In the genomic region with DNA sequence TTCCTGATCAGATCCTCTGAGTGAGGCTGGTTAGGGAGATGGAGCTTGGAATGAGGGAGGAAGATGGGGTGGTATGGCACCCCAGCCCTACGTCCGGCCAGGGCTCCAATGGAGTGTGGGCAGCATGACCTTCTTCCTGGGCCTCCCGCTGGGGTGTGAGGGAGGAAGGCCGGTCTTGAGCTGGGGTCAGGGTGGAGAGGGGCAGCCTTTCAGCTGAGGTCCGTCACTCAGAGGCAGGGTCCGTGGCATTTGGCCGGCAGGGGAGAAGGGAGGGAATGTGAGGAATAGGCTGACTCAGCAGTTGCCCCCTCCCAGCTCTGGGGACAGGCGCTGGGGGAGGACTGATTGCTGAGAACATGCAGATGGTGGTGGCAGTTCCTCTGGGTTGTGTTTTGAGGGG, we compare ENCODE assay signal across 31 cellular contexts. TPM values are rescaled to one million over a fixed set of nuclear protein-coding genes. Genes with fewer than 3 reads are reported as not detected.
A peak's percentile ranks its signal among the peaks of the same experiment; 100 is the strongest.
DNase-seq lines count a peak whose midpoint lies in the region; ATAC-seq, FAIRE-seq and TF ChIP-seq lines count a peak whose summit lies in the region.
"Had no signal": no experiment of that assay in that cellular context is flagged by ENCODE, and none has a peak within 500 bp of the region (broad histone marks: within the 10 kb centered on the region; RNA-seq: fewer than 3 reads in every experiment).

No MANE protein-coding gene starts in this region.

- H3K9me3 ChIP-seq in K562 (replicated peaks; ENCODE audit: control insufficient read depth, insufficient read depth, low read depth, low read length) (no peaks in the 10 kb centered on the region), upper lobe of right lung (no peaks in the 10 kb centered on the region)
- H3K9me3 ChIP-seq: heart left ventricle, ovary, right atrium auricular region, tibial nerve had no signal

- H3K9me1 ChIP-seq in K562 (ENCODE audit: control insufficient read depth, insufficient read depth, low read length): peaks cover 4% of the 10 kb centered on the region

- no peaks in the 10 kb centered on the region for H3K4me1 Mint-ChIP-seq in activated CD8-positive, alpha-beta memory T cell treated with anti-CD3 and anti-CD28 coated beads, Interleukin-2, amount 10 ng/mL, durations not matched to agents 7 days and 5 days
- H3K4me1 Mint-ChIP-seq: activated CD4-positive, alpha-beta T cell treated with anti-CD3 and anti-CD28 coated beads, Interleukin-2, amount 10 ng/mL, durations not matched to agents 24 days and 14 days had no signal

- H3K79me2 ChIP-seq in K562 (ENCODE audit: control insufficient read depth, insufficient read depth, low read length): no peaks in the 10 kb centered on the region

- H3K27ac ChIP-seq in K562 (ENCODE audit: extremely low read depth, low read depth, low read length): no peak overlapping the region
- peak overlapping the region; percentile 30 for H3K27ac ChIP-seq in upper lobe of right lung
- H3K27ac ChIP-seq: heart left ventricle, ovary, right atrium auricular region had no signal

- no peaks in the 10 kb centered on the region for H4K20me1 ChIP-seq in K562 (replicated peaks; ENCODE audit: control insufficient read depth, insufficient read depth, low read length)

- H3K36me3 ChIP-seq in K562 (ENCODE audit: control insufficient read depth, insufficient read depth, low read length) (no peaks in the 10 kb centered on the region), upper lobe of right lung (no peaks in the 10 kb centered on the region)
- H3K36me3 ChIP-seq: heart left ventricle, ovary, right atrium auricular region, tibial nerve had no signal

- peak overlapping the region; percentile 61; the same call in 1 of the 2 replicates for H2AFZ ChIP-seq in K562 (ENCODE audit: low read depth, low read length)

- H3K27me3 Mint-ChIP-seq in activated CD8-positive, alpha-beta memory T cell treated with anti-CD3 and anti-CD28 coated beads, Interleukin-2, amount 10 ng/mL, durations not matched to agents 7 days and 5 days: peaks cover 22% of the 10 kb centered on the region

- POLR2A ChIA-PET in K562 (lab: Yijun Ruan, JAX): interaction anchor here (0.5 to 2.7 kb wide), 14 partner anchors 8 to 331 kb away, joined by 3 to 12 read pairs (median 5); partner anchors contain the start of genes GTPBP2 and VEGFA

- TF ChIP-seq POLR2A in K562 (conservative IDR thresholded peaks at IDR 0.05): no peak

- H3K9me3 Mint-ChIP-seq in activated CD8-positive, alpha-beta memory T cell treated with anti-CD3 and anti-CD28 coated beads, Interleukin-2, amount 10 ng/mL, durations not matched to agents 7 days and 5 days (ENCODE audit: low read depth): no peaks in the 10 kb centered on the region
- H3K9me3 Mint-ChIP-seq: activated CD4-positive, alpha-beta T cell treated with anti-CD3 and anti-CD28 coated beads, Interleukin-2, amount 10 ng/mL, durations not matched to agents 24 days and 14 days; activated T-helper 1 cell treated with anti-CD3 and anti-CD28 coated beads, Interleukin-12 subunit alpha, Interleukin-12 subunit beta, Interleukin-2, Interleukin-4 antibody, amounts not matched to agents 30 ng/mL and 10 ng/mL and 1 ng/mL, durations not matched to agents 14 hours and 24 hours and 36 hours; CD8-positive, alpha-beta T cell; mesothelial cell of epicardium; naive thymus-derived CD4-positive, alpha-beta T cell had no signal

- CTCF ChIA-PET in activated CD8-positive, alpha-beta memory T cell treated with anti-CD3 and anti-CD28 coated beads, Interleukin-2, amount 10 ng/mL, durations not matched to agents 7 days and 5 days (lab: Charles Lee): interaction anchor here (1.0 to 1.2 kb wide), 3 partner anchors 9 to 29 kb away, joined by 3 to 4 read pairs (median 4); partner anchors contain the start of gene VEGFA
- CTCF ChIA-PET in K562 (lab: Yijun Ruan, JAX; ENCODE audit: low intra/inter-chr PET ratio): no interaction called here

- H3K27ac Mint-ChIP-seq in activated CD8-positive, alpha-beta memory T cell treated with anti-CD3 and anti-CD28 coated beads, Interleukin-2, amount 10 ng/mL, durations not matched to agents 7 days and 5 days: no peak overlapping the region
- H3K27ac Mint-ChIP-seq: activated CD4-positive, alpha-beta T cell treated with anti-CD3 and anti-CD28 coated beads, Interleukin-2, amount 10 ng/mL, durations not matched to agents 24 days and 14 days; activated T-helper 1 cell treated with anti-CD3 and anti-CD28 coated beads, Interleukin-12 subunit alpha, Interleukin-12 subunit beta, Interleukin-2, Interleukin-4 antibody, amounts not matched to agents 30 ng/mL and 10 ng/mL and 1 ng/mL, durations not matched to agents 14 hours and 24 hours and 36 hours; CD8-positive, alpha-beta T cell; mesothelial cell of epicardium; naive thymus-derived CD4-positive, alpha-beta T cell; T-helper 17 cell had no signal

- H3K4me3 ChIP-seq in K562: no peak overlapping the region
- H3K4me3 ChIP-seq in upper lobe of right lung: no peak overlapping the region
- H3K4me3 ChIP-seq: heart left ventricle, ovary, right atrium auricular region, tibial nerve had no signal

- intact Hi-C loops in K562 (cut with micrococcal nuclease) (no loop called here), upper lobe of right lung (cut with DNase I) (no loop called here)

- H3K9ac ChIP-seq in K562 (ENCODE audit: insufficient read depth in 1 of 2, low read depth in 2 of 2, low read length in 2 of 2): peak overlapping the region in 1 of 2 experiments; percentile 46; a peak in 2 of 4 replicates

- no peak for TF ChIP-seq CTCF in K562 (IDR thresholded peaks at IDR 0.05 in 2 of 3, conservative IDR thresholded peaks at IDR 0.05 in 1 of 3; ENCODE audit: insufficient read depth in 2 of 3, low read depth in 1 of 3, low read length in 3 of 3)
- no peak for TF ChIP-seq CTCF in upper lobe of right lung (IDR thresholded peaks at IDR 0.05)

- no peak overlapping the region for H3K4me3 Mint-ChIP-seq in activated CD8-positive, alpha-beta memory T cell treated with anti-CD3 and anti-CD28 coated beads, Interleukin-2, amount 10 ng/mL, durations not matched to agents 7 days and 5 days
- H3K4me3 Mint-ChIP-seq: activated CD4-positive, alpha-beta T cell treated with anti-CD3 and anti-CD28 coated beads, Interleukin-2, amount 10 ng/mL, durations not matched to agents 24 days and 14 days; activated T-helper 1 cell treated with anti-CD3 and anti-CD28 coated beads, Interleukin-12 subunit alpha, Interleukin-12 subunit beta, Interleukin-2, Interleukin-4 antibody, amounts not matched to agents 30 ng/mL and 10 ng/mL and 1 ng/mL, durations not matched to agents 14 hours and 24 hours and 36 hours; CD8-positive, alpha-beta T cell; mesothelial cell of epicardium; naive thymus-derived CD4-positive, alpha-beta T cell; T-helper 17 cell had no signal

- no TSS peak for BruUV-seq in K562 (replicated peaks; lab: Mats Ljungman, UMichigan)

- in situ Hi-C loops in K562 (cut with MboI): no loop called here

- peaks cover 14 to 20% of the 10 kb centered on the region in 2 experiments; a peak in 4 of 5 replicates for H3K4me1 ChIP-seq in K562 (replicated peaks in 1 of 2; ENCODE audit: control insufficient read depth in 2 of 2, insufficient read depth in 2 of 2, low read length in 2 of 2)
- no peaks in the 10 kb centered on the region for H3K4me1 ChIP-seq in upper lobe of right lung
- H3K4me1 ChIP-seq: heart left ventricle, right atrium auricular region had no signal

- no peak for FAIRE-seq in K562 (lab: Jason Lieb, UNC)
- FAIRE-seq: GM18507, H54 had no signal

- no peak for ATAC-seq in activated CD8-positive, alpha-beta memory T cell treated with anti-CD3 and anti-CD28 coated beads, Interleukin-2, amount 10 ng/mL, durations not matched to agents 7 days and 5 days
- ATAC-seq in K562 (peak; percentile 12; the same call in 2 of the 3 replicates), upper lobe of right lung (no peak), HG02588 (IDR thresholded peaks at IDR 0.05; ENCODE audit: unreplicated experiment) (no peak)
- ATAC-seq: CD8-positive, alpha-beta T cell; heart left ventricle; left cardiac atrium; naive thymus-derived CD4-positive, alpha-beta T cell; stimulated activated naive CD8-positive, alpha-beta T cell treated with anti-CD3 and anti-CD28 coated beads, Interleukin-15, Interleukin-2, amounts not matched to agents 100 U/mL and 50 U/mL, for 24 hours; T-helper 17 cell had no signal

- WGBS in K562 (ENCODE audit: insufficient coverage, low coverage, missing lambda C conversion rate): 41% methylated on average over 8 of the region's 8 CpGs

- no peaks in the 10 kb centered on the region; a peak in 1 of 5 replicates for H3K27me3 ChIP-seq in K562 (ENCODE audit: control insufficient read depth in 2 of 2, insufficient read depth in 2 of 2, low read length in 2 of 2)
- H3K27me3 ChIP-seq in upper lobe of right lung: no peaks in the 10 kb centered on the region
- H3K27me3 ChIP-seq: heart left ventricle, ovary, right atrium auricular region, tibial nerve had no signal

- peak; percentile 36 for DNase-seq in activated CD8-positive, alpha-beta memory T cell treated with anti-CD3 and anti-CD28 coated beads, Interleukin-2, amount 50 U/mL, for 48 hours
- no peak for DNase-seq in activated CD8-positive, alpha-beta memory T cell treated with anti-CD3 and anti-CD28 coated beads, Interleukin-2, amount 10 ng/mL, durations not matched to agents 7 days and 5 days
- DNase-seq in K562 (ENCODE audit: extremely low read depth in 1 of 4, low spot score in 3 of 4) (peak in 3 of 4 experiments; percentile 43 to 60 (median 55)), mesenteric fat pad (ENCODE audit: low spot score) (peak; percentile 78), upper lobe of right lung (peak; percentile 48), cerebellar cortex (ENCODE audit: low spot score) (no peak), COR-L47 (lab: John Stamatoyannopoulos, UW) (no peak)
- DNase-seq: activated CD4-positive, alpha-beta T cell treated with anti-CD3 and anti-CD28 coated beads, Interleukin-2, amount 10 ng/mL, durations not matched to agents 24 days and 14 days; AML-193; CD8-positive, alpha-beta T cell; DMS53; effector CD4-positive, alpha-beta T cell; erythroblast; GDM1; heart left ventricle; left cardiac atrium; naive thymus-derived CD4-positive, alpha-beta T cell; NCI-H1105 treated with DMSO at 0.1 percent for 48 hours; NCI-H2029 treated with DMSO at 0.1 percent for 48 hours; NCI-H226; NCI-H748 treated with DMSO at 0.1 percent for 48 hours; ovary; stimulated activated naive CD8-positive, alpha-beta T cell treated with anti-CD3 and anti-CD28 coated beads, Interleukin-15, Interleukin-2, amounts not matched to agents 100 U/mL and 50 U/mL, for 24 hours; T-helper 17 cell had no signal

- H3K4me2 ChIP-seq in K562 (ENCODE audit: insufficient read depth, low read length): no peak overlapping the region

- no peaks in the 10 kb centered on the region for H3K36me3 Mint-ChIP-seq in activated CD8-positive, alpha-beta memory T cell treated with anti-CD3 and anti-CD28 coated beads, Interleukin-2, amount 10 ng/mL, durations not matched to agents 7 days and 5 days
- H3K36me3 Mint-ChIP-seq: CD8-positive, alpha-beta T cell; mesothelial cell of epicardium; naive thymus-derived CD4-positive, alpha-beta T cell had no signal

- TF ChIP-seq EP300 in K562 (IDR thresholded peaks at IDR 0.05; ENCODE audit: low read length): no peak

- TF ChIP-seq RAD21 in K562 (CRISPR knock-in tag; conservative IDR thresholded peaks at IDR 0.05 in 1 of 2, IDR thresholded peaks at IDR 0.05 in 1 of 2): no peak

RNA-seq across cellular contexts. Expression of gene VEGFA, which starts 25.5 kb away (rescaled TPM):
- 10 to 100 TPM; 27.8 to 29.0 TPM for total RNA-seq in activated CD8-positive, alpha-beta memory T cell treated with anti-CD3 and anti-CD28 coated beads, Interleukin-2, amount 10 ng/mL, durations not matched to agents 7 days and 5 days
- 511 and 945 TPM in 2 replicates for total RNA-seq in K562 (2011; cell fraction: chromatin; rRNA removed; ENCODE audit: low replicate concordance)
- 536 and 553 TPM in 2 replicates for total RNA-seq in K562 (2011; cell fraction: nucleolus; rRNA removed)
- 559 and 592 TPM in 2 replicates for total RNA-seq in K562 (2011; cell fraction: nucleoplasm; rRNA removed)
- total RNA-seq in K562 (2014; rRNA removed) (124 and 144 TPM in 2 replicates), K562 (2014; rRNA removed; fragmentation: Illumina TruSeq; extraction: Trizol) (66.5 and 70.7 TPM in 2 replicates), K562 (2015; rRNA removed; fragmentation: Illumina TruSeq; extraction: Trizol) (25.8 and 27.0 TPM in 2 replicates), K562 (2021) (131 and 159 TPM in 2 replicates), mesenteric fat pad (498 TPM), upper lobe of right lung (231 TPM)
- polyA plus RNA-seq in K562 (2011; rRNA removed) (271 and 467 TPM in 2 replicates), K562 (2014; fragmentation: Illumina TruSeq; extraction: Trizol) (134 and 172 TPM in 2 replicates), K562 (2014; fragmentation: Nextera tagmentation; extraction: Ambion mirVana) (10 to 100 TPM; 14.0 to 16.0 TPM), K562 (2014; rRNA removed) (179 and 182 TPM in 2 replicates)
- 222 and 346 TPM in 2 replicates for polyA plus RNA-seq in K562 (2011; cell fraction: cytosol; rRNA removed)
- 1,880 and 1,961 TPM in 2 replicates for polyA plus RNA-seq in K562 (2011; cell fraction: nucleus; rRNA removed)
- polyA plus RNA-seq in K562 (2012): 112 and 555 TPM in 2 replicates
- 359 and 374 TPM in 2 replicates for polyA minus RNA-seq in K562 (2011; rRNA and poly(A)+ RNA removed)
- 79.8 and 123 TPM in 2 replicates for polyA minus RNA-seq in K562 (2011; cell fraction: cytosol; rRNA and poly(A)+ RNA removed)
- 310 and 397 TPM in 2 replicates for polyA minus RNA-seq in K562 (2011; cell fraction: nucleus; rRNA and poly(A)+ RNA removed)

RNA-seq across cellular contexts. Expression of gene MRPS18A, which starts 56.9 kb away (rescaled TPM):
- total RNA-seq in activated CD8-positive, alpha-beta memory T cell treated with anti-CD3 and anti-CD28 coated beads, Interleukin-2, amount 10 ng/mL, durations not matched to agents 7 days and 5 days: 10 to 100 TPM; 41.0 to 47.4 TPM
- 30.9 and 95.8 TPM in 2 replicates for total RNA-seq in K562 (2011; cell fraction: chromatin; rRNA removed; ENCODE audit: low replicate concordance)
- total RNA-seq in K562 (2011; cell fraction: nucleolus; rRNA removed): 81.3 and 96.7 TPM in 2 replicates
- total RNA-seq in K562 (2011; cell fraction: nucleoplasm; rRNA removed): 48.8 and 57.7 TPM in 2 replicates
- total RNA-seq in K562 (2014; rRNA removed) (130 and 161 TPM in 2 replicates), K562 (2014; rRNA removed; fragmentation: Illumina TruSeq; extraction: Trizol) (63.9 and 87.5 TPM in 2 replicates), K562 (2015; rRNA removed; fragmentation: Illumina TruSeq; extraction: Trizol) (115 and 119 TPM in 2 replicates), K562 (2021) (102 and 104 TPM in 2 replicates), mesenteric fat pad (34.5 TPM), upper lobe of right lung (28.1 TPM)
- polyA plus RNA-seq in K562 (2011; rRNA removed) (104 and 112 TPM in 2 replicates), K562 (2014; fragmentation: Illumina TruSeq; extraction: Trizol) (159 and 185 TPM in 2 replicates), K562 (2014; fragmentation: Nextera tagmentation; extraction: Ambion mirVana) (100 to 1,000 TPM; 204 to 243 TPM), K562 (2014; rRNA removed) (125 and 133 TPM in 2 replicates)
- polyA plus RNA-seq in K562 (2011; cell fraction: cytosol; rRNA removed): 155 and 252 TPM in 2 replicates
- 54.3 and 56.2 TPM in 2 replicates for polyA plus RNA-seq in K562 (2011; cell fraction: nucleus; rRNA removed)
- polyA plus RNA-seq in K562 (2012): 113 and 127 TPM in 2 replicates
- 78.1 and 100 TPM in 2 replicates for polyA minus RNA-seq in K562 (2011; rRNA and poly(A)+ RNA removed)
- polyA minus RNA-seq in K562 (2011; cell fraction: cytosol; rRNA and poly(A)+ RNA removed): 41.0 and 52.2 TPM in 2 replicates
- polyA minus RNA-seq in K562 (2011; cell fraction: nucleus; rRNA and poly(A)+ RNA removed): 41.9 and 47.8 TPM in 2 replicates

Comparison
In these comparisons a context has a peak if more than half of its experiments do, and no peak if none do; other contexts are left out.
1. DNase-seq: peak in activated CD8-positive, alpha-beta memory T cell treated with anti-CD3 and anti-CD28 coated beads, Interleukin-2, amount 50 U/mL, for 48 hours (single experiment), K562 (3 of 4), mesenteric fat pad (single experiment) and upper lobe of right lung (single experiment); none in activated CD8-positive, alpha-beta memory T cell treated with anti-CD3 and anti-CD28 coated beads, Interleukin-2, amount 10 ng/mL, durations not matched to agents 7 days and 5 days (single experiment), cerebellar cortex (single experiment) and COR-L47 (single experiment).